Comparison of ENCODE assay signal across 8 cellular contexts in genomic region chr6:111997078-111997862, GRCh38. TPM values are rescaled to one million over a fixed set of nuclear protein-coding genes. Genes with fewer than 3 reads are reported as not detected.
DNase-seq lines count a peak whose midpoint lies in the region; ATAC-seq and TF ChIP-seq lines count a peak whose summit lies in the region.

No MANE protein-coding gene starts in this region.

- no peaks in the 10 kb centered on the region for H3K9me2 ChIP-seq in SU-DHL-6 (replicated peaks; ENCODE audit: insufficient read depth, low read length)

- no peak overlapping the region for H3K9ac ChIP-seq in SU-DHL-6 (ENCODE audit: low read length)

- no peaks in the 10 kb centered on the region for H3K79me2 ChIP-seq in SU-DHL-6 (ENCODE audit: insufficient read depth, low read length)

- DNase-seq in DMS53 (lab: John Stamatoyannopoulos, UW) (peak; percentile 85), H4 (ENCODE audit: low spot score) (peak; percentile 66), NCI-H1417 (lab: John Stamatoyannopoulos, UW) (peak; percentile 65 to 90 (median 80)), cardiac septum (ENCODE audit: low spot score) (peak; percentile 90), psoas muscle (peak; percentile 78 to 88), aorta (peak; percentile 88 to 91)
- peak; percentile 75 to 83 for DNase-seq in activated naive CD4-positive, alpha-beta T cell treated with anti-CD3 and anti-CD28 coated beads, Interleukin-2, amount 50 U/mL, for 72 hours (ENCODE audit: low spot score in 2 of 2)

- H3K27me3 ChIP-seq in SU-DHL-6 (ENCODE audit: low read length) (no peaks in the 10 kb centered on the region), psoas muscle (ENCODE audit: insufficient read depth in 3 of 3, low read length in 2 of 3) (no peaks in the 10 kb centered on the region), aorta (ENCODE audit: control insufficient read depth in 1 of 2, insufficient read depth in 2 of 2, low read length in 1 of 2) (no peaks in the 10 kb centered on the region)

- ATAC-seq in activated naive CD4-positive, alpha-beta T cell treated with anti-CD3 and anti-CD28 coated beads, Interleukin-2, amount 50 U/mL, for 72 hours = peak; percentile 71 to 72
- ATAC-seq in psoas muscle = peak; percentile 91 to 96 (median 94)
- peak; percentile 94 for ATAC-seq in aorta (ENCODE audit: low FRiP score)

- no peaks in the 10 kb centered on the region for H4K20me1 ChIP-seq in SU-DHL-6 (ENCODE audit: low read depth, low read length)

- H3K4me3 ChIP-seq in SU-DHL-6 (ENCODE audit: insufficient read depth, low read length, poor library complexity, severe bottlenecking) (no peak overlapping the region), psoas muscle (peak overlapping the region; percentile 43), aorta (ENCODE audit: low read length in 2 of 2) (no peak overlapping the region)

- no peaks in the 10 kb centered on the region for H3K36me3 Mint-ChIP-seq in activated naive CD4-positive, alpha-beta T cell treated with anti-CD3 and anti-CD28 coated beads, Interleukin-2, amount 50 U/mL, for 72 hours

- H3K9me3 Mint-ChIP-seq in activated naive CD4-positive, alpha-beta T cell treated with anti-CD3 and anti-CD28 coated beads, Interleukin-2, amount 50 U/mL, for 72 hours = no peaks in the 10 kb centered on the region

- intact Hi-C loops in cardiac septum (cut with DNase I) (loop anchor here (2.0 to 5.0 kb wide), 2 partner anchors 46 to 125 kb away; partner anchors contain the start of gene FYN), psoas muscle (cut with DNase I) (loop anchor here (1.0 to 10.0 kb wide), 4 partner anchors 122 to 286 kb away; partner anchors contain the start of gene FYN (in 2 of the 2)), aorta (cut with DNase I) (loop anchor here (1.0 to 5.0 kb wide), 3 partner anchors 45 to 287 kb away; no protein-coding TSS in a partner anchor)

- no peaks in the 10 kb centered on the region for H3K9me3 ChIP-seq in SU-DHL-6 (ENCODE audit: insufficient read depth, low read length)
- H3K9me3 ChIP-seq in psoas muscle = no peaks in the 10 kb centered on the region
- no peaks in the 10 kb centered on the region for H3K9me3 ChIP-seq in aorta (ENCODE audit: control insufficient read depth, low read length)

- no peak overlapping the region for H2AFZ ChIP-seq in SU-DHL-6 (ENCODE audit: low read depth, low read length, severe bottlenecking)

- TF ChIP-seq CTCF in SU-DHL-6 (IDR thresholded peaks at IDR 0.05; ENCODE audit: insufficient read depth, low read length, poor library complexity, severe bottlenecking) (peak; percentile 75), psoas muscle (IDR thresholded peaks at IDR 0.05) (peak; percentile 92)

- H3K27ac ChIP-seq in SU-DHL-6 (ENCODE audit: low read depth, low read length) = no peak overlapping the region
- H3K27ac ChIP-seq in psoas muscle = no peak overlapping the region
- H3K27ac ChIP-seq in aorta (ENCODE audit: low read depth in 1 of 2, low read length in 2 of 2) = no peak overlapping the region

- H3K4me1 ChIP-seq in psoas muscle = peaks cover 4% of the 10 kb centered on the region
- H3K4me1 ChIP-seq in aorta (ENCODE audit: control insufficient read depth in 1 of 2, insufficient read depth in 2 of 2, low read length in 2 of 2) = no peaks in the 10 kb centered on the region

- H3F3A ChIP-seq in SU-DHL-6 (ENCODE audit: insufficient read depth) = no peaks in the 10 kb centered on the region

- WGBS in psoas muscle, 3 donors = 15 to 23% (median 17%) methylated on average over 24 of the region's 24 CpGs
- WGBS in aorta, 2 donors = 22 to 23% methylated on average over 24 of the region's 24 CpGs

- no peaks in the 10 kb centered on the region for H3K36me3 ChIP-seq in SU-DHL-6 (ENCODE audit: low read length)
- no peaks in the 10 kb centered on the region for H3K36me3 ChIP-seq in psoas muscle (ENCODE audit: insufficient read depth in 1 of 2, low read depth in 1 of 2)
- no peaks in the 10 kb centered on the region for H3K36me3 ChIP-seq in aorta (ENCODE audit: control insufficient read depth in 1 of 2, insufficient read depth in 2 of 2, low read length in 1 of 2)

- H3K27ac Mint-ChIP-seq in activated naive CD4-positive, alpha-beta T cell treated with anti-CD3 and anti-CD28 coated beads, Interleukin-2, amount 50 U/mL, for 72 hours = peak overlapping the region in 1 of 2 donors; percentile 84

- H3K4me2 ChIP-seq in SU-DHL-6 (ENCODE audit: low read depth, low read length, poor library complexity, severe bottlenecking) = no peak overlapping the region

RNA-seq across cellular contexts. Expression of gene CCN6, which starts 56.6 kb away (rescaled TPM):
- not detected in 2 replicates for total RNA-seq in H4 (2014; rRNA removed; shearing (Covaris generic))
- not detected for total RNA-seq in activated naive CD4-positive, alpha-beta T cell treated with anti-CD3 and anti-CD28 coated beads, Interleukin-2, amount 50 U/mL, for 72 hours
- total RNA-seq in cardiac septum (not detected), psoas muscle (not detected), aorta (not detected)
- polyA plus RNA-seq in psoas muscle (under 1 TPM in 1 of 3 donors, not detected in 2; 0.01 TPM), aorta (not detected)
